In genomic region chr3:37969601-37970100, GRCh38 we compare ENCODE assay signal across 16 cellular contexts. TPM values are rescaled to one million over a fixed set of nuclear protein-coding genes. Genes with fewer than 3 reads are reported as not detected.
A peak's percentile ranks its signal among the peaks of the same experiment; 100 is the strongest.
DNase-seq lines count a peak whose midpoint lies in the region; ATAC-seq, FAIRE-seq and TF ChIP-seq lines count a peak whose summit lies in the region.
"Had no signal": no experiment of that assay in that cellular context is flagged by ENCODE, and none has a peak within 500 bp of the region (broad histone marks: within the 10 kb centered on the region; RNA-seq: fewer than 3 reads in every experiment).

No MANE protein-coding gene starts in this region.

- no peak overlapping the region for H2BK5ac ChIP-seq in mesenchymal stem cell (ENCODE audit: low read depth, low read length, poor library complexity, severe bottlenecking)

- 0 out of 2 replicates have a peak, but pooled peaks cover 10% of the 10 kb centered on the region for H3K4me1 ChIP-seq in GM23338 (ENCODE audit: insufficient read depth)
- H3K4me1 ChIP-seq in skeletal muscle satellite cell (ENCODE audit: control insufficient read depth, insufficient read depth, low read length) = peaks cover 32% of the 10 kb centered on the region
- H3K4me1 ChIP-seq in mesenchymal stem cell (ENCODE audit: control insufficient read depth, insufficient read depth, low read depth, low read length) = peaks cover 16% of the 10 kb centered on the region
- H3K4me1 ChIP-seq: breast epithelium had no signal

- H4K8ac ChIP-seq in mesenchymal stem cell (ENCODE audit: low read length) = no peak overlapping the region

- peak overlapping the region; percentile 59 for H3K9ac ChIP-seq in skeletal muscle satellite cell (ENCODE audit: low read depth, low read length)
- no peak overlapping the region for H3K9ac ChIP-seq in mesenchymal stem cell (ENCODE audit: low read length)

- WGBS in mesenchymal stem cell = 95% methylated on average over 7 of the region's 7 CpGs

- H3K9me3 ChIP-seq in skeletal muscle satellite cell (replicated peaks; ENCODE audit: low read length) = no peaks in the 10 kb centered on the region
- no peaks in the 10 kb centered on the region for H3K9me3 ChIP-seq in mesenchymal stem cell (ENCODE audit: control insufficient read depth, low read length)
- H3K9me3 ChIP-seq: breast epithelium, pancreas had no signal

- H3K4me2 ChIP-seq in GM23338 (no peak overlapping the region), skeletal muscle satellite cell (ENCODE audit: low read length) (peak overlapping the region; percentile 33), mesenchymal stem cell (ENCODE audit: low read length, poor library complexity, severe bottlenecking) (no peak overlapping the region)

- H3K18ac ChIP-seq in mesenchymal stem cell (ENCODE audit: low read depth in 1 of 2, low read length in 2 of 2) = no peak overlapping the region

- no peak for ATAC-seq in GM23338
- ATAC-seq: pancreas had no signal

- no peak overlapping the region for H3K4me3 ChIP-seq in GM23338
- H3K4me3 ChIP-seq in skeletal muscle satellite cell (ENCODE audit: low read length) = peak overlapping the region; percentile 24
- no peak overlapping the region for H3K4me3 ChIP-seq in mesenchymal stem cell (ENCODE audit: insufficient read depth in 1 of 2, low read depth in 1 of 2, low read length in 2 of 2)
- H3K4me3 ChIP-seq: breast epithelium, pancreas had no signal

- H3K27me3 ChIP-seq in GM23338 (ENCODE audit: insufficient read depth) (no peaks in the 10 kb centered on the region), layer of hippocampus (ENCODE audit: control insufficient read depth, insufficient read depth, low read length) (no peaks in the 10 kb centered on the region), skeletal muscle satellite cell (ENCODE audit: control insufficient read depth, insufficient read depth, low read length) (no peaks in the 10 kb centered on the region), mesenchymal stem cell (ENCODE audit: control insufficient read depth in 1 of 2, insufficient read depth in 1 of 2, low read length in 2 of 2) (no peaks in the 10 kb centered on the region)
- H3K27me3 ChIP-seq: breast epithelium, pancreas had no signal

- no peak overlapping the region for H3K4ac ChIP-seq in mesenchymal stem cell (ENCODE audit: low read depth in 1 of 2, low read length in 2 of 2)

- no peak overlapping the region for H2BK12ac ChIP-seq in mesenchymal stem cell (ENCODE audit: low read length in 2 of 2)

- no peaks in the 10 kb centered on the region for H3K9me2 ChIP-seq in GM23338 (ENCODE audit: insufficient read depth)

- no peak overlapping the region for H2AK5ac ChIP-seq in mesenchymal stem cell (ENCODE audit: low read length, severe bottlenecking)

- H3K79me1 ChIP-seq in mesenchymal stem cell (replicated peaks; ENCODE audit: low read length, poor library complexity, severe bottlenecking) = peaks cover 16% of the 10 kb centered on the region

- H2AFZ ChIP-seq in GM23338 (no peak overlapping the region), mesenchymal stem cell (ENCODE audit: low read depth, low read length) (no peak overlapping the region)

- TF ChIP-seq CTCF in GM23338 (conservative IDR thresholded peaks at IDR 0.05; ENCODE audit: low read depth in 2 of 2) (no peak), VCaP (conservative IDR thresholded peaks at IDR 0.05) (no peak)

- peaks cover 2% of the 10 kb centered on the region for H3K27me3 Mint-ChIP-seq in GM23338 (ENCODE audit: insufficient read depth, low read depth, poor library complexity)

- no peak overlapping the region for H3K4me3 Mint-ChIP-seq in GM23338
- H3K4me3 Mint-ChIP-seq: IgD-negative memory B cell had no signal

- no peak for DNase-seq in GM23338 (ENCODE audit: low spot score)
- DNase-seq in DMS153 (lab: John Stamatoyannopoulos, UW) = no peak
- DNase-seq in frontal cortex (ENCODE audit: low spot score in 2 of 2) = no peak
- DNase-seq in central memory CD4-positive, alpha-beta T cell = no peak
- DNase-seq in mesenchymal stem cell = no peak
- DNase-seq: activated naive CD4-positive, alpha-beta T cell treated with anti-CD3 and anti-CD28 coated beads, Interleukin-2, amount 50 U/mL, for 16 hours; foreskin melanocyte; NCI-H1417; NCI-H226; pancreas had no signal

- no peaks in the 10 kb centered on the region for H3K9me3 Mint-ChIP-seq in GM23338
- H3K9me3 Mint-ChIP-seq: IgD-negative memory B cell had no signal

- no peak for FAIRE-seq in frontal cortex (lab: Jason Lieb, UNC)
- FAIRE-seq: endometrium, pancreas had no signal

- H3K4me1 Mint-ChIP-seq in GM23338 = peaks cover 29% of the 10 kb centered on the region
- H3K4me1 Mint-ChIP-seq: IgD-negative memory B cell had no signal

- H3K27ac Mint-ChIP-seq in GM23338 = peak overlapping the region; percentile 6; the same call in 1 of the 2 replicates
- H3K27ac Mint-ChIP-seq: IgD-negative memory B cell had no signal

- H2BK120ac ChIP-seq in mesenchymal stem cell (ENCODE audit: low read depth, low read length) = no peak overlapping the region

- H3K27ac ChIP-seq in GM23338 (ENCODE audit: low read depth) (no peak overlapping the region), VCaP (peak overlapping the region; percentile 91; the same call in 1 of the 2 replicates), layer of hippocampus (ENCODE audit: low read depth, low read length) (peak overlapping the region; percentile 58), mesenchymal stem cell (ENCODE audit: low read length, poor library complexity, severe bottlenecking) (no peak overlapping the region)
- H3K27ac ChIP-seq: breast epithelium, pancreas had no signal

- no peak overlapping the region for H2BK15ac ChIP-seq in mesenchymal stem cell (ENCODE audit: low read depth, poor library complexity, severe bottlenecking)

- H4K20me1 ChIP-seq in GM23338 (replicated peaks; ENCODE audit: insufficient read depth) = no peaks in the 10 kb centered on the region

- no peaks in the 10 kb centered on the region for H3F3A ChIP-seq in GM23338 (replicated peaks; ENCODE audit: low read depth)

- H3K36me3 ChIP-seq in GM23338 (ENCODE audit: insufficient read depth) (no peaks in the 10 kb centered on the region), skeletal muscle satellite cell (ENCODE audit: insufficient read depth, low read length) (peaks cover 19% of the 10 kb centered on the region), mesenchymal stem cell (ENCODE audit: control insufficient read depth in 1 of 2, insufficient read depth in 2 of 2, low read depth in 1 of 2, low read length in 2 of 2) (peaks cover 37 to 39% of the 10 kb centered on the region in 2 experiments)
- H3K36me3 ChIP-seq: breast epithelium, pancreas had no signal

- H3K14ac ChIP-seq in mesenchymal stem cell (ENCODE audit: low read length in 2 of 2) = no peak overlapping the region

- H3K79me2 ChIP-seq in GM23338 (replicated peaks; ENCODE audit: insufficient read depth) = no peaks in the 10 kb centered on the region

- no peak overlapping the region for H4K91ac ChIP-seq in mesenchymal stem cell (ENCODE audit: low read length)

- H3K23ac ChIP-seq in mesenchymal stem cell (ENCODE audit: low read length in 2 of 2) = no peak overlapping the region

- peaks cover 6% of the 10 kb centered on the region; the same call in 2 of the 3 replicates for H3K36me3 Mint-ChIP-seq in GM23338 (ENCODE audit: low read depth)
- H3K36me3 Mint-ChIP-seq: IgD-negative memory B cell had no signal

TF ChIP-seq in GM23338, 12 proteins besides CTCF, POLR2A, EP300 and RAD21 (continues in another document):
- no peak for TF ChIP-seq ZNF114 (CRISPR knock-in tag; IDR thresholded peaks at IDR 0.05)

RNA-seq across cellular contexts. Expression of gene VILL, which starts 20.9 kb away (rescaled TPM):
- total RNA-seq in GM23338 (2014; rRNA removed; shearing (Covaris generic)) = 4.2 and 9.8 TPM in 2 replicates
- 2.7 and 3.4 TPM in 2 replicates for polyA plus RNA-seq in GM23338 (2016; fragmentation: Nextera tagmentation; extraction: Ambion mirVana)
- 4.3 and 7.6 TPM in 2 replicates for total RNA-seq in skeletal muscle satellite cell (2012; rRNA removed)
- 9.8 TPM for total RNA-seq in frontal cortex
- polyA plus RNA-seq in mesenchymal stem cell (2013, experiment 1 of 2) = 0.98 TPM
- 1.0 TPM for polyA plus RNA-seq in mesenchymal stem cell (2013, experiment 2 of 2)

RNA-seq across cellular contexts. Expression of gene PLCD1, which starts 59.8 kb away (rescaled TPM):
- 21.3 and 24.4 TPM in 2 replicates for total RNA-seq in GM23338 (2014; rRNA removed; shearing (Covaris generic))
- polyA plus RNA-seq in GM23338 (2016; fragmentation: Nextera tagmentation; extraction: Ambion mirVana) = 15.3 and 16.0 TPM in 2 replicates
- total RNA-seq in skeletal muscle satellite cell (2012; rRNA removed) = 21.5 and 25.1 TPM in 2 replicates
- 4.1 TPM for total RNA-seq in frontal cortex
- polyA plus RNA-seq in mesenchymal stem cell (2013, experiment 1 of 2) = 16.1 TPM
- 16.2 TPM for polyA plus RNA-seq in mesenchymal stem cell (2013, experiment 2 of 2)

Comparison
In these comparisons a context has a peak if more than half of its experiments do, and no peak if none do; other contexts are left out.
1. H3K27ac ChIP-seq: peak in VCaP (single experiment) and layer of hippocampus (single experiment); none in GM23338 (single experiment) and mesenchymal stem cell (single experiment).